In the genomic region with DNA sequence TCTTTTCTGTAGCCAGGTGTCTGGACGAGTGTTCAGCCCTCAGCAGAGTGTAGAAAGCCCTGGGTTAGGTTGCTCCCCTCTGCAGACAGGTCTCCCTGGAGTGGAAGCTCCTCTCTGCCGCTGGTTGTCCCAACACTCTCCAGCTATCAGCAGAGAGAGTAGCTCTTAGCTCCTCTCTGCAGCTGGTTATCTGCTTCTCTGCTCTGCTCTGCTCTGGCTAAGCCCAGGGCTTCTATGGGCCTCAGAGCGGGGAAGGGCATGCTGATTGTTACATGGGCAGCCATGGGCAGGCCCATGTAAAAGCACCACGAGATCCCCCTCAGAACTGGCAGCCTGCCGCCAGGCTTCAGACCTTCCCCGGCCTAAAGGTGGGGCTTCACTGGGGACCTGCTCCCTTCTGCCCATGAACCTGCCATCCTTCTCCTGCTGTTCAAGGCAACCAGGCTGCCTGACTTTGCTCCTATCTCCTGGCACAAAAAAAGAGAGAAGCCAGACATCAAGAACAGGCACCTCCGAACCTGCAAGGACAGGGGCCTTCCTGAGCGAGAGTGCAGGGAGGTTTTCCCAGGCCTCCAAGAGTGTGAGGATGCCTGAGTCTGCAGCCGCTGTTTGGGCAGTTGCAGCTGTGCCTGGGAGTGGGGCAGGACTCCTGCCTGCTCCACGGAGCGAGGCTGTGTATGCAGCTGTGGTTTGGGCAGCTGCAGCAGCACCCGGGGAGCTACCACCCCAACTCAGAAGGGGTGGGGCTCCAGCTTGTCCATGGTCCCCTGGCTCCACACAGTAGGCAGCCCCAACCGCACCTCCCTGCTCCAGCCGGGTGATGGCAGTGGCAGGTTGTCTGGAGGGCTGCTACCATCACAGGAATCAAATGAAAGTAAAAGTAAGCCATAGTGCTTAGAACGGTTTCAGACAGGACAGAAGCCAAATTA, we compare ENCODE assay signal across 10 cellular contexts.
DNase-seq lines count a peak whose midpoint lies in the region; ATAC-seq and TF ChIP-seq lines count a peak whose summit lies in the region.
"Had no signal": no experiment of that assay in that cellular context is flagged by ENCODE, and none has a peak within 500 bp of the region (broad histone marks: within the 10 kb centered on the region; RNA-seq: fewer than 3 reads in every experiment).

No MANE protein-coding gene starts in this region.

- POLR2A ChIA-PET in AG04449 (lab: Yijun Ruan, JAX) (no interaction called here), PC-9 (lab: Charles Lee; ENCODE audit: unreplicated experiment) (no interaction called here)

- H3K4me1 ChIP-seq in PC-9 (replicated peaks; ENCODE audit: insufficient read depth) = no peaks in the 10 kb centered on the region

- no peaks in the 10 kb centered on the region for H3F3A ChIP-seq in PC-9 (ENCODE audit: insufficient read depth, low read depth)

- H3K4me3 ChIP-seq in AG04449 (ENCODE audit: low read depth, low read length) = no peak overlapping the region
- no peak overlapping the region for H3K4me3 ChIP-seq in PC-9
- H3K4me3 ChIP-seq: skin epidermis had no signal

- no peak overlapping the region for H3K27ac ChIP-seq in PC-9
- H3K27ac ChIP-seq: skin epidermis had no signal

- CTCF ChIA-PET in AG04449 (lab: Yijun Ruan, JAX) = no interaction called here
- CTCF ChIA-PET in PC-9 (lab: Charles Lee) = interaction anchor here (0.5 kb wide), 1 partner anchor 260 kb away, joined by 3 read pairs; no protein-coding TSS in a partner anchor

- no peaks in the 10 kb centered on the region for H3K79me2 ChIP-seq in PC-9 (ENCODE audit: low read depth)

- BruUV-seq in PC-9 (replicated peaks; lab: Mats Ljungman, UMichigan) = no TSS peak

- no peaks in the 10 kb centered on the region for H3K9me2 ChIP-seq in PC-9 (ENCODE audit: insufficient read depth)

- intact Hi-C loops in PC-9 (cut with micrococcal nuclease; ENCODE audit: unreplicated experiment) = no loop called here

- no peaks in the 10 kb centered on the region for H4K20me1 ChIP-seq in PC-9 (ENCODE audit: insufficient read depth)

- peak; percentile 87 for ATAC-seq in GM21717 (IDR thresholded peaks at IDR 0.05; ENCODE audit: unreplicated experiment)
- ATAC-seq: CD8-positive, alpha-beta T cell had no signal

- TF ChIP-seq CTCF in AG04449 (IDR thresholded peaks at IDR 0.05; ENCODE audit: insufficient read depth, low read length, missing control alignments) (peak; percentile 6), PC-9 (conservative IDR thresholded peaks at IDR 0.05) (peak; percentile 25; the same call in 1 of the 2 replicates)

- no peak overlapping the region; the same call in 1 of the 2 replicates for H3K4me2 ChIP-seq in PC-9

- no peaks in the 10 kb centered on the region for H3K27me3 ChIP-seq in PC-9 (ENCODE audit: insufficient read depth, low read depth)

- H3K36me3 ChIP-seq in PC-9 (ENCODE audit: low read depth) = no peaks in the 10 kb centered on the region

- H3K9me3 ChIP-seq in PC-9 (ENCODE audit: insufficient read depth, low read depth) = no peaks in the 10 kb centered on the region

- no peak overlapping the region for H2AFZ ChIP-seq in PC-9

- no peak for DNase-seq in AG04449 (ENCODE audit: low read depth, low spot score)
- DNase-seq in PC-9 = peak in 1 of 2 experiments; percentile 24
- peak in 40 of 51 donors; percentile 1 to 78 (median 44) for DNase-seq in hypothalamus (lab: John Stamatoyannopoulos, UW)
- DNase-seq in NOMO-1 treated with DMSO at 0.1 percent for 48 hours (lab: John Stamatoyannopoulos, UW; ENCODE audit: unreplicated experiment) = no peak
- DNase-seq in activated CD4-positive, alpha-beta T cell treated with anti-CD3 and anti-CD28 coated beads, Interleukin-2, amount 50 U/mL, for 1 hour = no peak
- no peak for DNase-seq in NCI-H82 treated with DMSO at 0.1 percent for 48 hours (lab: John Stamatoyannopoulos, UW; ENCODE audit: unreplicated experiment)
- no peak for DNase-seq in activated CD4-positive, alpha-beta T cell treated with anti-CD3 and anti-CD28 coated beads for 4 hours

Comparison
In these comparisons a context has a peak if more than half of its experiments do, and no peak if none do; other contexts are left out.
1. DNase-seq: peak in hypothalamus (40 of 51); none in AG04449 (single experiment), NOMO-1 treated with DMSO at 0.1 percent for 48 hours (single experiment), activated CD4-positive, alpha-beta T cell treated with anti-CD3 and anti-CD28 coated beads, Interleukin-2, amount 50 U/mL, for 1 hour (single experiment), NCI-H82 treated with DMSO at 0.1 percent for 48 hours (single experiment) and activated CD4-positive, alpha-beta T cell treated with anti-CD3 and anti-CD28 coated beads for 4 hours (0 of 2).